ENCODE assay signal across 10 cellular contexts in the genomic region with DNA sequence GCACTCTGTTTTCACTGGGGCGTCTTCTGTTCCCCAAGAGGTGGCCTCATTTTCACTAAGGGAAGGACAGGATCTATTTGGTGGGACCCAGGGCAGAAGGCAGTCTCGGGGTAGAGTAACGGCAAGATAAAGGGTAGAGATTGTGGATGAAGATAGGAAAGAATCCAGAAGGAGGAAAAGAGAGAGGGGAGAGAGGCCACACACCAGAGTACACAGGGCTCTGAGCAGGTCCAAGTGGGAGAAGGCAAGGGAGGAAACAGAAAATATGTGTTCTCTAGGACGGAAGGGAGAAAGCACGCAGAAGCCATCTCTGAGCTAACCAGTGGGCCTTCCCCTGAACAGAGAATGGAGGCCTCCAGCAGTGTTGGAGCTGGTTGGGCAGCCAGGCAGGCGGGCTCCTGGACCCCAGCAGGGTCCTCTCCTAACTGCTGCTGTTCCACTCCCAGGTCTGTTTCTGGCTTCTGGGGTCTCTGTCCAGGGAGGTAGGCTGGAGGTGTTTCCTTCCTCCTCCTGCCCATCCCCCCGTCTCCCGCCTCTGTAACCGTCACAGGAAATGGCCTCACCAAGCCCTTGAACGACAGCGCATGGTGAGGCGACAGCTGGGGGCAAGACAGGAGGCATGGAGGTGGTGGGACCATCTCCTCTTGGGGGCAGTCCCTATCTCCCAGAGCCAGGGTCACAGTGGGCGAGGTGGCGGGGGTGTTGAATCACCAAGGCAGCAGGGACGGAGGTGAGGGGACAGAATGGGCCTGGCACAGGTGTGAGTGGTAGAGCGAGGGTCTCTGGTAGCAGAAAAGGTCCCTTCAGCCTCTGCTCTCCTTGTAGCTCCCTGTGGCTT. TPM values are rescaled to one million over a fixed set of nuclear protein-coding genes. Genes with fewer than 3 reads are reported as not detected.
A peak's percentile ranks its signal among the peaks of the same experiment; 100 is the strongest.
DNase-seq lines count a peak whose midpoint lies in the region; ATAC-seq and TF ChIP-seq lines count a peak whose summit lies in the region.
"Had no signal": no experiment of that assay in that cellular context is flagged by ENCODE, and none has a peak within 500 bp of the region (broad histone marks: within the 10 kb centered on the region; RNA-seq: fewer than 3 reads in every experiment).

No MANE protein-coding gene starts in this region.

- TF ChIP-seq POLR2A in vagina (IDR thresholded peaks at IDR 0.05) = no peak

- peak overlapping the region; percentile 29 for H3K4me3 ChIP-seq in left ventricle myocardium inferior
- peak overlapping the region; percentile 59 for H3K4me3 ChIP-seq in mononuclear cell (ENCODE audit: low read length)
- H3K4me3 ChIP-seq in vagina = peak overlapping the region; percentile 19 to 26

- ATAC-seq in left ventricle myocardium superior = no peak
- ATAC-seq in HG02571 (IDR thresholded peaks at IDR 0.05; ENCODE audit: unreplicated experiment) = no peak

- H3K4me1 ChIP-seq in left ventricle myocardium inferior (peaks cover 9% of the 10 kb centered on the region), mononuclear cell (ENCODE audit: insufficient read depth, low read length) (peaks cover 99% of the 10 kb centered on the region), vagina (peaks cover 22% of the 10 kb centered on the region)

- TF ChIP-seq CTCF in left ventricle myocardium inferior (IDR thresholded peaks at IDR 0.05; ENCODE audit: borderline replicate concordance) (no peak), vagina (IDR thresholded peaks at IDR 0.05) (no peak)

- H3K27me3 ChIP-seq in left ventricle myocardium inferior (ENCODE audit: low read depth) = no peaks in the 10 kb centered on the region
- no peaks in the 10 kb centered on the region for H3K27me3 ChIP-seq in mononuclear cell (ENCODE audit: insufficient read depth, low read length)
- H3K27me3 ChIP-seq in vagina = no peaks in the 10 kb centered on the region
- H3K27me3 ChIP-seq: heart right ventricle had no signal

- H3K27ac ChIP-seq in left ventricle myocardium inferior (replicated peaks) (no peak overlapping the region), vagina (peak overlapping the region; percentile 30)

- H3K36me3 ChIP-seq in left ventricle myocardium inferior = no peaks in the 10 kb centered on the region
- no peaks in the 10 kb centered on the region for H3K36me3 ChIP-seq in vagina
- H3K36me3 ChIP-seq: heart right ventricle had no signal

- H3K9me3 ChIP-seq in left ventricle myocardium inferior (replicated peaks) (no peaks in the 10 kb centered on the region), mononuclear cell (ENCODE audit: low read depth, low read length) (no peaks in the 10 kb centered on the region), vagina (no peaks in the 10 kb centered on the region)
- H3K9me3 ChIP-seq: heart right ventricle had no signal

- intact Hi-C loops in left ventricle myocardium inferior (cut with micrococcal nuclease) = no loop called here
- intact Hi-C loops in left ventricle myocardium superior (cut with micrococcal nuclease) = no loop called here
- intact Hi-C loops in vagina (cut with DNase I) = no loop called here

- DNase-seq in left ventricle myocardium inferior = no peak
- DNase-seq in left ventricle myocardium superior = no peak
- DNase-seq in activated CD4-positive, alpha-beta T cell treated with anti-CD3 and anti-CD28 coated beads, Interleukin-2, amount 50 U/mL, for 1 hour = peak; percentile 45
- DNase-seq in vagina (ENCODE audit: extremely low spot score in 2 of 2) = no peak
- no peak for DNase-seq in NCI-H510A treated with DMSO at 0.1 percent for 48 hours (lab: John Stamatoyannopoulos, UW)
- DNase-seq in HT-29 (ENCODE audit: low spot score) = no peak
- DNase-seq: heart right ventricle had no signal

RNA-seq across cellular contexts. Expression of a gene that starts 0.6 kb away (rescaled TPM):
- total RNA-seq in left ventricle myocardium inferior = 0.44 TPM
- total RNA-seq in left ventricle myocardium superior = 0.92 TPM
- total RNA-seq in mononuclear cell = 51.7 TPM
- 7.9 TPM for total RNA-seq in vagina
- 16.3 and 16.8 TPM in 2 replicates for total RNA-seq in HT-29 (2014; rRNA removed; shearing (Covaris generic))
- total RNA-seq: RPMI7951 had no signal

RNA-seq across cellular contexts. Expression of a gene that starts 15.2 kb away (rescaled TPM):
- total RNA-seq in left ventricle myocardium inferior (64.7 TPM), left ventricle myocardium superior (65.1 TPM), mononuclear cell (63.6 TPM), vagina (25.5 TPM)
- 17.0 and 21.2 TPM in 2 replicates for total RNA-seq in HT-29 (2014; rRNA removed; shearing (Covaris generic))

RNA-seq across cellular contexts. Expression of a gene that starts 33.8 kb away (rescaled TPM):
- total RNA-seq in left ventricle myocardium inferior (0.60 TPM), left ventricle myocardium superior (2.9 TPM), mononuclear cell (1.3 TPM), vagina (6.6 TPM)
- 0.18 and 0.42 TPM in 2 replicates for total RNA-seq in HT-29 (2014; rRNA removed; shearing (Covaris generic))

RNA-seq across cellular contexts. Expression of a gene that starts 37.0 kb away (rescaled TPM):
- total RNA-seq in left ventricle myocardium inferior (0.05 TPM), left ventricle myocardium superior (0.07 TPM), mononuclear cell (not detected), vagina (0.25 TPM)
- total RNA-seq in HT-29 (2014; rRNA removed; shearing (Covaris generic)) = 0.69 TPM in 1 of 2 replicates, not detected in the other
- total RNA-seq: RPMI7951 had no signal
